Comparison of ENCODE assay signal across 19 cellular contexts in the genomic region with DNA sequence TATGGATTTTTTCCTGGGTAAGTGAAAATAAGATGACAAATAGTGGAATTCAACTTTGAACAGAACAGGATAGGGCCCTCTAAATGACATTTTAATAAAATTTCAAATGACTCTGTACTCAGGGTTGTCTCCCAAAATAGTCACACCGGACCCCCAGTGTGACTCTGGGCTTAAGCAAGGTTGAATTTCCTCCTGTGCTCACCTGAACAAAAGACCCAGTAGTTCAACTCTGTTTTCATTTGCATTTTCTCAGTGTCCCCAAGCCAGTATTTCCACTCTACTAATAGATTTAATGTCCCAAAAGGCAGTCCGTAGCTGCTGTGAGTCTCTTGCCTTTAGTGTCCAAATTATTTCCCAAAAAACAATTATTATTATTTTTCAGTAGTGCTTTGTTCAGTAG.
DNase-seq lines count a peak whose midpoint lies in the region; ATAC-seq and TF ChIP-seq lines count a peak whose summit lies in the region.
"Had no signal": no experiment of that assay in that cellular context is flagged by ENCODE, and none has a peak within 500 bp of the region (broad histone marks: within the 10 kb centered on the region; RNA-seq: fewer than 3 reads in every experiment).

No MANE protein-coding gene starts in this region.

- ATAC-seq in WTC11, result peak; percentile 91
- no peak for ATAC-seq in activated naive CD4-positive, alpha-beta T cell treated with anti-CD3 and anti-CD28 coated beads, Interleukin-2, amount 50 U/mL, for 72 hours
- ATAC-seq: CD8-positive, alpha-beta T cell; GM12878; HCT116 had no signal

- no peaks in the 10 kb centered on the region for H3K27me3 ChIP-seq in H7 (ENCODE audit: control insufficient read depth, insufficient read depth, low read length)
- H3K27me3 ChIP-seq: BLaER1 had no signal

- H3K4me3 ChIP-seq in H7 (ENCODE audit: insufficient read depth, low read depth, low read length), result no peak overlapping the region
- H3K4me3 ChIP-seq: BLaER1, GM12878 had no signal

- CTCF ChIA-PET in WTC11 (lab: Charles Lee), result no interaction called here

- H3K27me3 Mint-ChIP-seq in WTC11 (ENCODE audit: low read depth), result no peaks in the 10 kb centered on the region
- H3K27me3 Mint-ChIP-seq in neural crest cell (ENCODE audit: low read depth), result no peaks in the 10 kb centered on the region
- H3K27me3 Mint-ChIP-seq: B cell; CD4-positive, CD25-positive, alpha-beta regulatory T cell had no signal

- H3K4me3 Mint-ChIP-seq in WTC11 (no peak overlapping the region), neural crest cell (no peak overlapping the region)
- H3K4me3 Mint-ChIP-seq: B cell; CD4-positive, CD25-positive, alpha-beta regulatory T cell; CD8-positive, alpha-beta T cell had no signal

- DNase-seq in H7, result peak; percentile 19
- peak; percentile 14 for DNase-seq in WTC11 (ENCODE audit: low spot score)
- DNase-seq in iPS-NIHi11 (ENCODE audit: low spot score), result peak; percentile 8
- no peak for DNase-seq in neural crest cell (ENCODE audit: low read depth, low spot score)
- no peak for DNase-seq in SIG-M5 (lab: John Stamatoyannopoulos, UW)
- no peak for DNase-seq in NCI-H226
- no peak for DNase-seq in activated naive CD4-positive, alpha-beta T cell treated with anti-CD3 and anti-CD28 coated beads, Interleukin-2, amount 50 U/mL, for 72 hours (ENCODE audit: low spot score in 2 of 2)
- DNase-seq in occipital lobe (lab: John Stamatoyannopoulos, UW), result no peak
- DNase-seq: Caco-2; CD4-positive, CD25-positive, alpha-beta regulatory T cell; CD8-positive, alpha-beta T cell; DMS153; DND-41; GDM1; GOT3 had no signal

- POLR2A ChIA-PET in WTC11 (lab: Charles Lee), result no interaction called here

- TF ChIP-seq CTCF in WTC11 (IDR thresholded peaks at IDR 0.05) (no peak), neural crest cell (conservative IDR thresholded peaks at IDR 0.05) (no peak)

- H3K27ac Mint-ChIP-seq in WTC11, result no peak overlapping the region
- H3K27ac Mint-ChIP-seq in neural crest cell (ENCODE audit: unreplicated experiment), result peak overlapping the region; percentile 67
- H3K27ac Mint-ChIP-seq in activated naive CD4-positive, alpha-beta T cell treated with anti-CD3 and anti-CD28 coated beads, Interleukin-2, amount 50 U/mL, for 72 hours, result no peak overlapping the region
- H3K27ac Mint-ChIP-seq: B cell; CD4-positive, CD25-positive, alpha-beta regulatory T cell; CD8-positive, alpha-beta T cell had no signal

- H3K9me3 Mint-ChIP-seq in WTC11 (no peaks in the 10 kb centered on the region), neural crest cell (peaks cover 2% of the 10 kb centered on the region)
- H3K9me3 Mint-ChIP-seq in activated naive CD4-positive, alpha-beta T cell treated with anti-CD3 and anti-CD28 coated beads, Interleukin-2, amount 50 U/mL, for 72 hours, result peaks cover 4 to 9% of the 10 kb centered on the region in 2 donors

- H3K36me3 ChIP-seq in H7 (replicated peaks; ENCODE audit: control insufficient read depth, insufficient read depth, low read length), result no peaks in the 10 kb centered on the region
- H3K36me3 ChIP-seq: BLaER1 had no signal

- H3K4me1 Mint-ChIP-seq in WTC11 (peaks cover 19% of the 10 kb centered on the region), neural crest cell (no peaks in the 10 kb centered on the region)
- H3K4me1 Mint-ChIP-seq: B cell; CD4-positive, CD25-positive, alpha-beta regulatory T cell had no signal

- H3K36me3 Mint-ChIP-seq in WTC11 (no peaks in the 10 kb centered on the region), neural crest cell (ENCODE audit: low read depth) (no peaks in the 10 kb centered on the region)
- no peaks in the 10 kb centered on the region for H3K36me3 Mint-ChIP-seq in activated naive CD4-positive, alpha-beta T cell treated with anti-CD3 and anti-CD28 coated beads, Interleukin-2, amount 50 U/mL, for 72 hours
- H3K36me3 Mint-ChIP-seq: CD4-positive, CD25-positive, alpha-beta regulatory T cell; CD8-positive, alpha-beta T cell had no signal

TF ChIP-seq in WTC11, 78 proteins besides CTCF, POLR2A, EP300 and RAD21:
- TF ChIP-seq GABPB1 (CRISPR knock-in tag; IDR thresholded peaks at IDR 0.05) (no peak), FOXJ3 (CRISPR knock-in tag; IDR thresholded peaks at IDR 0.05; ENCODE audit: borderline replicate concordance) (no peak), ZBTB21 (CRISPR knock-in tag; IDR thresholded peaks at IDR 0.05; ENCODE audit: borderline replicate concordance) (no peak), NR3C1 (CRISPR knock-in tag; conservative IDR thresholded peaks at IDR 0.05; ENCODE audit: low read depth) (no peak)
- TF ChIP-seq, protein P1, sequence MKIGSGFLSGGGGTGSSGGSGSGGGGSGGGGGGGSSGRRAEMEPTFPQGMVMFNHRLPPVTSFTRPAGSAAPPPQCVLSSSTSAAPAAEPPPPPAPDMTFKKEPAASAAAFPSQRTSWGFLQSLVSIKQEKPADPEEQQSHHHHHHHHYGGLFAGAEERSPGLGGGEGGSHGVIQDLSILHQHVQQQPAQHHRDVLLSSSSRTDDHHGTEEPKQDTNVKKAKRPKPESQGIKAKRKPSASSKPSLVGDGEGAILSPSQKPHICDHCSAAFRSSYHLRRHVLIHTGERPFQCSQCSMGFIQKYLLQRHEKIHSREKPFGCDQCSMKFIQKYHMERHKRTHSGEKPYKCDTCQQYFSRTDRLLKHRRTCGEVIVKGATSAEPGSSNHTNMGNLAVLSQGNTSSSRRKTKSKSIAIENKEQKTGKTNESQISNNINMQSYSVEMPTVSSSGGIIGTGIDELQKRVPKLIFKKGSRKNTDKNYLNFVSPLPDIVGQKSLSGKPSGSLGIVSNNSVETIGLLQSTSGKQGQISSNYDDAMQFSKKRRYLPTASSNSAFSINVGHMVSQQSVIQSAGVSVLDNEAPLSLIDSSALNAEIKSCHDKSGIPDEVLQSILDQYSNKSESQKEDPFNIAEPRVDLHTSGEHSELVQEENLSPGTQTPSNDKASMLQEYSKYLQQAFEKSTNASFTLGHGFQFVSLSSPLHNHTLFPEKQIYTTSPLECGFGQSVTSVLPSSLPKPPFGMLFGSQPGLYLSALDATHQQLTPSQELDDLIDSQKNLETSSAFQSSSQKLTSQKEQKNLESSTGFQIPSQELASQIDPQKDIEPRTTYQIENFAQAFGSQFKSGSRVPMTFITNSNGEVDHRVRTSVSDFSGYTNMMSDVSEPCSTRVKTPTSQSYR (CRISPR knock-in tag; IDR thresholded peaks at IDR 0.05), result no peak

Comparison
In these comparisons a context has a peak if more than half of its experiments do, and no peak if none do; other contexts are left out.
1. DNase-seq: peak in H7 (single experiment), WTC11 (single experiment) and iPS-NIHi11 (single experiment); none in neural crest cell (single experiment), SIG-M5 (single experiment), NCI-H226 (single experiment), activated naive CD4-positive, alpha-beta T cell treated with anti-CD3 and anti-CD28 coated beads, Interleukin-2, amount 50 U/mL, for 72 hours (0 of 2) and occipital lobe (single experiment).